Comparison of ENCODE assay signal across 25 cellular contexts in genomic region chrX:49995795-49996455, GRCh38.
DNase-seq lines count a peak whose midpoint lies in the region; ATAC-seq and TF ChIP-seq lines count a peak whose summit lies in the region.
"Had no signal": no experiment of that assay in that cellular context is flagged by ENCODE, and none has a peak within 500 bp of the region (broad histone marks: within the 10 kb centered on the region; RNA-seq: fewer than 3 reads in every experiment).

No MANE protein-coding gene starts in this region.

- H4K20me1 ChIP-seq in mammary epithelial cell (ENCODE audit: insufficient read depth, low read length), result no peaks in the 10 kb centered on the region

- CTCF ChIA-PET in mammary epithelial cell (lab: Charles Lee; ENCODE audit: low non-redundant PET) (no interaction called here), MCF 10A (lab: Yijun Ruan, JAX) (interaction anchor here (0.6 to 0.7 kb wide), 2 partner anchors 80 to 174 kb away, joined by 3 read pairs; no protein-coding TSS in a partner anchor)
- CTCF ChIA-PET in activated CD8-positive, alpha-beta T cell treated with anti-CD3 and anti-CD28 coated beads, Interleukin-2, amount 10 ng/mL, durations not matched to agents 7 days and 5 days (lab: Charles Lee), result no interaction called here

- H3K27me3 Mint-ChIP-seq in MCF 10A (ENCODE audit: insufficient read depth, unreplicated experiment), result peaks cover 89% of the 10 kb centered on the region
- no peaks in the 10 kb centered on the region for H3K27me3 Mint-ChIP-seq in activated CD8-positive, alpha-beta T cell treated with anti-CD3 and anti-CD28 coated beads, Interleukin-2, amount 10 ng/mL, durations not matched to agents 7 days and 5 days (ENCODE audit: low read depth)
- H3K27me3 Mint-ChIP-seq: activated CD4-positive, alpha-beta T cell treated with anti-CD3 and anti-CD28 coated beads, Interleukin-2, amount 10 ng/mL, durations not matched to agents 7 days and 5 days; activated naive CD8-positive, alpha-beta T cell treated with anti-CD3 and anti-CD28 coated beads, Interleukin-2, amount 10 ng/mL, durations not matched to agents 7 days and 5 days had no signal

- no peaks in the 10 kb centered on the region for H3K79me1 ChIP-seq in mesenchymal stem cell (replicated peaks; ENCODE audit: low read length, poor library complexity, severe bottlenecking)

- no peak overlapping the region for H2BK12ac ChIP-seq in mesenchymal stem cell (ENCODE audit: low read length in 2 of 2)

- H4K91ac ChIP-seq in mesenchymal stem cell (ENCODE audit: low read length), result no peak overlapping the region

- no peak overlapping the region for H3K23ac ChIP-seq in mesenchymal stem cell (ENCODE audit: low read length in 2 of 2)

- TF ChIP-seq CTCF in mammary epithelial cell (conservative IDR thresholded peaks at IDR 0.05 in 1 of 2, IDR thresholded peaks at IDR 0.05 in 1 of 2; ENCODE audit: extremely low read depth in 1 of 2, insufficient read depth in 1 of 2, low read depth in 1 of 2, low read length in 2 of 2), result no peak
- no peak for TF ChIP-seq CTCF in MCF 10A (IDR thresholded peaks at IDR 0.05; ENCODE audit: unreplicated experiment)
- TF ChIP-seq CTCF in uterus (IDR thresholded peaks at IDR 0.05), result no peak

- no peak overlapping the region for H2BK15ac ChIP-seq in mesenchymal stem cell (ENCODE audit: low read depth, poor library complexity, severe bottlenecking)

- no peak overlapping the region for H2BK5ac ChIP-seq in mesenchymal stem cell (ENCODE audit: low read depth, low read length, poor library complexity, severe bottlenecking)

- no peak for TF ChIP-seq POLR2A in uterus (IDR thresholded peaks at IDR 0.05)

- H3K36me3 Mint-ChIP-seq in MCF 10A (ENCODE audit: insufficient read depth, unreplicated experiment), result no peaks in the 10 kb centered on the region
- H3K36me3 Mint-ChIP-seq in activated CD8-positive, alpha-beta T cell treated with anti-CD3 and anti-CD28 coated beads, Interleukin-2, amount 10 ng/mL, durations not matched to agents 7 days and 5 days (ENCODE audit: low read depth), result no peaks in the 10 kb centered on the region
- H3K36me3 Mint-ChIP-seq: activated naive CD8-positive, alpha-beta T cell treated with anti-CD3 and anti-CD28 coated beads, Interleukin-2, amount 10 ng/mL, durations not matched to agents 7 days and 5 days had no signal

- DNase-seq in mammary epithelial cell, result peak; percentile 1
- no peak for DNase-seq in MCF 10A (ENCODE audit: unreplicated experiment)
- DNase-seq in amniotic epithelial cell (ENCODE audit: low read depth), result peak; percentile 67
- DNase-seq in mesenchymal stem cell, result no peak
- DNase-seq in activated CD8-positive, alpha-beta T cell treated with anti-CD3 and anti-CD28 coated beads, Interleukin-2, amount 10 ng/mL, durations not matched to agents 7 days and 5 days, result no peak
- no peak for DNase-seq in uterus
- DNase-seq in activated naive CD4-positive, alpha-beta T cell treated with anti-CD3 and anti-CD28 coated beads, Interleukin-2, amount 50 U/mL, for 16 hours, result no peak
- DNase-seq: activated CD4-positive, alpha-beta T cell treated with anti-CD3 and anti-CD28 coated beads, Interleukin-2, amount 10 ng/mL, durations not matched to agents 7 days and 5 days; activated naive CD8-positive, alpha-beta T cell treated with anti-CD3 and anti-CD28 coated beads, Interleukin-2, amount 10 ng/mL, durations not matched to agents 7 days and 5 days; BE2C; body of pancreas; colonic mucosa; COR-L47; endodermal cell; GOT3; heart right ventricle; NCI-H1436; small intestine; stimulated activated CD4-positive, alpha-beta T cell treated with anti-CD3 and anti-CD28 coated beads, Interleukin-2, amount 100 ng/mL, for 48 hours; stimulated activated naive CD4-positive, alpha-beta T cell; testis; WERI-Rb-1 had no signal

- peaks cover 13% of the 10 kb centered on the region for H3K4me1 Mint-ChIP-seq in MCF 10A (ENCODE audit: insufficient read depth, unreplicated experiment)
- H3K4me1 Mint-ChIP-seq in activated CD8-positive, alpha-beta T cell treated with anti-CD3 and anti-CD28 coated beads, Interleukin-2, amount 10 ng/mL, durations not matched to agents 7 days and 5 days (ENCODE audit: low read depth), result no peaks in the 10 kb centered on the region
- H3K4me1 Mint-ChIP-seq: activated CD4-positive, alpha-beta T cell treated with anti-CD3 and anti-CD28 coated beads, Interleukin-2, amount 10 ng/mL, durations not matched to agents 7 days and 5 days; activated naive CD8-positive, alpha-beta T cell treated with anti-CD3 and anti-CD28 coated beads, Interleukin-2, amount 10 ng/mL, durations not matched to agents 7 days and 5 days; endodermal cell had no signal

- no peak overlapping the region for H3K27ac Mint-ChIP-seq in MCF 10A (ENCODE audit: low read depth, unreplicated experiment)
- H3K27ac Mint-ChIP-seq in activated CD8-positive, alpha-beta T cell treated with anti-CD3 and anti-CD28 coated beads, Interleukin-2, amount 10 ng/mL, durations not matched to agents 7 days and 5 days, result no peak overlapping the region
- H3K27ac Mint-ChIP-seq: activated CD4-positive, alpha-beta T cell treated with anti-CD3 and anti-CD28 coated beads, Interleukin-2, amount 10 ng/mL, durations not matched to agents 7 days and 5 days; activated naive CD8-positive, alpha-beta T cell treated with anti-CD3 and anti-CD28 coated beads, Interleukin-2, amount 10 ng/mL, durations not matched to agents 7 days and 5 days; activated T-helper 2 cell treated with anti-CD3 and anti-CD28 coated beads, Interferon-gamma antibody, Interleukin-2, Interleukin-4, amounts not matched to agents 10 μg/mL and 5 μg/mL and 100 μg/mL, durations not matched to agents 14 hours and 24 hours and 36 hours; endodermal cell had no signal

- no peaks in the 10 kb centered on the region for H3K79me2 ChIP-seq in mammary epithelial cell (ENCODE audit: insufficient read depth, low read length)

- H2AK5ac ChIP-seq in mesenchymal stem cell (ENCODE audit: low read length, severe bottlenecking), result no peak overlapping the region

- no peak overlapping the region for H3K4ac ChIP-seq in mesenchymal stem cell (ENCODE audit: low read depth in 1 of 2, low read length in 2 of 2)

- POLR2A ChIA-PET in MCF 10A (lab: Yijun Ruan, JAX), result no interaction called here
- POLR2A ChIA-PET in activated CD8-positive, alpha-beta T cell treated with anti-CD3 and anti-CD28 coated beads, Interleukin-2, amount 10 ng/mL, durations not matched to agents 7 days and 5 days (lab: Charles Lee), result no interaction called here

- intact Hi-C loops in mammary epithelial cell (cut with micrococcal nuclease), result loop anchor here (5.0 kb wide), 1 partner anchor 74 kb away; the partner anchor contains the start of gene CLCN5
- intact Hi-C loops in MCF 10A (cut with micrococcal nuclease), result loop anchor here (5.0 kb wide), 1 partner anchor 41 kb away; no protein-coding TSS in a partner anchor
- intact Hi-C loops in uterus (cut with DNase I; ENCODE audit: low total_unique reads), result no loop called here

- no peaks in the 10 kb centered on the region for H3K9me3 ChIP-seq in mammary epithelial cell (replicated peaks; ENCODE audit: insufficient read depth, low read length)
- H3K9me3 ChIP-seq in mesenchymal stem cell (ENCODE audit: control insufficient read depth, low read length), result no peaks in the 10 kb centered on the region
- no peaks in the 10 kb centered on the region for H3K9me3 ChIP-seq in uterus
- H3K9me3 ChIP-seq: BE2C, body of pancreas, colonic mucosa, heart right ventricle, testis had no signal

- 17% methylated on average over 2 of the region's 2 CpGs for WGBS in mammary epithelial cell (ENCODE audit: low coverage, missing lambda C conversion rate)
- WGBS in mesenchymal stem cell, result 3% methylated on average over 2 of the region's 2 CpGs

- no peak overlapping the region for H2BK120ac ChIP-seq in mesenchymal stem cell (ENCODE audit: low read depth, low read length)

- BruUV-seq in mammary epithelial cell (replicated peaks; lab: Mats Ljungman, UMichigan), result TSS peak; percentile 57
- no TSS peak for BruUV-seq in MCF 10A (replicated peaks; lab: Mats Ljungman, UMichigan)

- no peak overlapping the region for H3K14ac ChIP-seq in mesenchymal stem cell (ENCODE audit: low read length in 2 of 2)

- ATAC-seq in activated CD8-positive, alpha-beta T cell treated with anti-CD3 and anti-CD28 coated beads, Interleukin-2, amount 10 ng/mL, durations not matched to agents 7 days and 5 days, result no peak
- ATAC-seq in HG03095 (IDR thresholded peaks at IDR 0.05; ENCODE audit: unreplicated experiment), result no peak
- ATAC-seq: body of pancreas, heart right ventricle had no signal

- in situ Hi-C loops in mammary epithelial cell (cut with MboI; ENCODE audit: low sequenced_read_pairs in 2 of 2), result no loop called here

- H3K4me3 ChIP-seq in mammary epithelial cell (replicated peaks in 1 of 3; ENCODE audit: insufficient read depth in 1 of 3, low read depth in 2 of 3, low read length in 3 of 3) (no peak overlapping the region), mesenchymal stem cell (ENCODE audit: insufficient read depth in 1 of 2, low read depth in 1 of 2, low read length in 2 of 2) (no peak overlapping the region), uterus (no peak overlapping the region)
- H3K4me3 ChIP-seq: body of pancreas, colonic mucosa, heart right ventricle, testis had no signal

- no peak overlapping the region for H3K4me3 Mint-ChIP-seq in MCF 10A (ENCODE audit: unreplicated experiment)
- H3K4me3 Mint-ChIP-seq in activated CD8-positive, alpha-beta T cell treated with anti-CD3 and anti-CD28 coated beads, Interleukin-2, amount 10 ng/mL, durations not matched to agents 7 days and 5 days, result no peak overlapping the region
- H3K4me3 Mint-ChIP-seq: activated CD4-positive, alpha-beta T cell treated with anti-CD3 and anti-CD28 coated beads, Interleukin-2, amount 10 ng/mL, durations not matched to agents 7 days and 5 days; activated naive CD8-positive, alpha-beta T cell treated with anti-CD3 and anti-CD28 coated beads, Interleukin-2, amount 10 ng/mL, durations not matched to agents 7 days and 5 days; endodermal cell had no signal

- no peaks in the 10 kb centered on the region for H3K27me3 ChIP-seq in mammary epithelial cell (ENCODE audit: insufficient read depth, low read length)
- peaks cover 0 to 17% of the 10 kb centered on the region in 2 experiments for H3K27me3 ChIP-seq in mesenchymal stem cell (ENCODE audit: control insufficient read depth in 1 of 2, insufficient read depth in 1 of 2, low read length in 2 of 2)
- H3K27me3 ChIP-seq in uterus, result no peaks in the 10 kb centered on the region
- H3K27me3 ChIP-seq: BE2C, body of pancreas, colonic mucosa, testis had no signal

- H3K18ac ChIP-seq in mesenchymal stem cell (ENCODE audit: low read depth in 1 of 2, low read length in 2 of 2), result peak overlapping the region; percentile 21 to 33

- H2AFZ ChIP-seq in mammary epithelial cell (ENCODE audit: low read depth, low read length), result no peak overlapping the region
- H2AFZ ChIP-seq in mesenchymal stem cell (ENCODE audit: low read depth, low read length), result no peak overlapping the region

- H3K27ac ChIP-seq in mammary epithelial cell (ENCODE audit: insufficient read depth, low read depth, low read length), result peak overlapping the region; percentile 58
- H3K27ac ChIP-seq in mesenchymal stem cell (ENCODE audit: low read length, poor library complexity, severe bottlenecking), result no peak overlapping the region
- no peak overlapping the region for H3K27ac ChIP-seq in uterus
- H3K27ac ChIP-seq: body of pancreas, colonic mucosa, heart right ventricle, RWPE1, testis, WERI-Rb-1 had no signal

- no peaks in the 10 kb centered on the region for H3K36me3 ChIP-seq in mammary epithelial cell (ENCODE audit: insufficient read depth, low read length)
- no peaks in the 10 kb centered on the region for H3K36me3 ChIP-seq in mesenchymal stem cell (ENCODE audit: control insufficient read depth in 1 of 2, insufficient read depth in 2 of 2, low read depth in 1 of 2, low read length in 2 of 2)
- H3K36me3 ChIP-seq in uterus, result no peaks in the 10 kb centered on the region
- H3K36me3 ChIP-seq: BE2C, colonic mucosa, heart right ventricle, WERI-Rb-1 had no signal

- dilution Hi-C loops in mammary epithelial cell (cut with HindIII; ENCODE audit: low sequenced_read_pairs), result no loop called here

- H4K8ac ChIP-seq in mesenchymal stem cell (ENCODE audit: low read length), result no peak overlapping the region

- peak overlapping the region; percentile 10 for H3K9ac ChIP-seq in mammary epithelial cell (ENCODE audit: insufficient read depth, low read length)
- no peak overlapping the region for H3K9ac ChIP-seq in mesenchymal stem cell (ENCODE audit: low read length)

- H3K4me1 ChIP-seq in mammary epithelial cell (ENCODE audit: insufficient read depth, low read length) (peaks cover 32% of the 10 kb centered on the region), mesenchymal stem cell (ENCODE audit: control insufficient read depth, insufficient read depth, low read depth, low read length) (no peaks in the 10 kb centered on the region), uterus (no peaks in the 10 kb centered on the region)
- H3K4me1 ChIP-seq: BE2C, body of pancreas, colonic mucosa, testis had no signal

- H3K4me2 ChIP-seq in mammary epithelial cell (ENCODE audit: insufficient read depth, low read depth, low read length) (peak overlapping the region; percentile 45), mesenchymal stem cell (ENCODE audit: low read length, poor library complexity, severe bottlenecking) (no peak overlapping the region)

- H3K9me3 Mint-ChIP-seq in MCF 10A (ENCODE audit: unreplicated experiment), result no peaks in the 10 kb centered on the region
- no peaks in the 10 kb centered on the region for H3K9me3 Mint-ChIP-seq in activated CD8-positive, alpha-beta T cell treated with anti-CD3 and anti-CD28 coated beads, Interleukin-2, amount 10 ng/mL, durations not matched to agents 7 days and 5 days (ENCODE audit: insufficient read depth)
- H3K9me3 Mint-ChIP-seq: activated CD4-positive, alpha-beta T cell treated with anti-CD3 and anti-CD28 coated beads, Interleukin-2, amount 10 ng/mL, durations not matched to agents 7 days and 5 days; activated naive CD8-positive, alpha-beta T cell treated with anti-CD3 and anti-CD28 coated beads, Interleukin-2, amount 10 ng/mL, durations not matched to agents 7 days and 5 days; activated T-helper 2 cell treated with anti-CD3 and anti-CD28 coated beads, Interferon-gamma antibody, Interleukin-2, Interleukin-4, amounts not matched to agents 10 μg/mL and 5 μg/mL and 100 μg/mL, durations not matched to agents 14 hours and 24 hours and 36 hours had no signal

Comparison
In these comparisons a context has a peak if more than half of its experiments do, and no peak if none do; other contexts are left out.
1. DNase-seq: peak in mammary epithelial cell (single experiment) and amniotic epithelial cell (single experiment); none in MCF 10A (single experiment), mesenchymal stem cell (single experiment), activated CD8-positive, alpha-beta T cell treated with anti-CD3 and anti-CD28 coated beads, Interleukin-2, amount 10 ng/mL, durations not matched to agents 7 days and 5 days (single experiment), uterus (0 of 2) and activated naive CD4-positive, alpha-beta T cell treated with anti-CD3 and anti-CD28 coated beads, Interleukin-2, amount 50 U/mL, for 16 hours (single experiment).